Comparison of ENCODE assay signal across 8 cellular contexts in the genomic region with DNA sequence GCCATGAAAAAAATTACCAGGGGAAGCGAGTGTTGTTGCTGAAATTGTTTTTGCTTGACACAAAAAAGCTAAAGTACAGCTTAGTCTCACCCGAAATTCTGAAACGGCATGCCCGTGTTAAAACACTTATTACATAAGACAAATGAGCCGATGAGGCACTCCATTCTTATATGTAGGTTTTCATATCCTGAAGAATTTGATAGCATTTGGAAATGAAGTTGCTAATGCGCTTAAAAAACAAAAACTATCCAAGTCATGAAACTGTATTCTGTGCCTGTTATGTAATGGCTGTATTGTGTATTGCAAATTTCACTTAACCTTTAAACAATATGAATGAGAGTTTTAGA. TPM values are rescaled to one million over a fixed set of nuclear protein-coding genes. Genes with fewer than 3 reads are reported as not detected.
DNase-seq lines count a peak whose midpoint lies in the region; ATAC-seq and TF ChIP-seq lines count a peak whose summit lies in the region.

No MANE protein-coding gene starts in this region.

- no peak overlapping the region for H3K14ac ChIP-seq in mesenchymal stem cell (ENCODE audit: low read length in 2 of 2)

- no peaks in the 10 kb centered on the region for H3K27me3 ChIP-seq in heart right ventricle
- no peaks in the 10 kb centered on the region for H3K27me3 ChIP-seq in mesenchymal stem cell (ENCODE audit: control insufficient read depth in 1 of 2, insufficient read depth in 1 of 2, low read length in 2 of 2)
- no peaks in the 10 kb centered on the region for H3K27me3 ChIP-seq in vagina

- H2BK5ac ChIP-seq in mesenchymal stem cell (ENCODE audit: low read depth, low read length, poor library complexity, severe bottlenecking) = no peak overlapping the region

- no peak overlapping the region for H2AK5ac ChIP-seq in mesenchymal stem cell (ENCODE audit: low read length, severe bottlenecking)

- H3K9me3 ChIP-seq in heart right ventricle = no peaks in the 10 kb centered on the region
- H3K9me3 ChIP-seq in mesenchymal stem cell (ENCODE audit: control insufficient read depth, low read length) = no peaks in the 10 kb centered on the region
- no peaks in the 10 kb centered on the region for H3K9me3 ChIP-seq in vagina

- no peak for DNase-seq in heart right ventricle
- no peak for DNase-seq in left cardiac atrium
- DNase-seq in mesenchymal stem cell = no peak
- DNase-seq in vagina (ENCODE audit: extremely low spot score in 2 of 2) = no peak
- DNase-seq in NCI-H1417 treated with DMSO at 0.1 percent for 48 hours (lab: John Stamatoyannopoulos, UW) = no peak

- H3K4ac ChIP-seq in mesenchymal stem cell (ENCODE audit: low read depth in 1 of 2, low read length in 2 of 2) = no peak overlapping the region

- intact Hi-C loops in heart right ventricle (cut with DNase I) (loop anchor here in 7 of 10 donors (5.0 to 10.0 kb wide), 7 partner anchors 159 to 681 kb away; a partner anchor contains a TSS), left cardiac atrium (cut with DNase I) (loop anchor here in 1 of 2 donors (5.0 kb wide), 2 partner anchors 56 to 204 kb away; no protein-coding TSS in a partner anchor), vagina (cut with DNase I) (loop anchor here (10.0 kb wide), 1 partner anchor 191 kb away; no protein-coding TSS in a partner anchor)

- H3K36me3 Mint-ChIP-seq in brain = no peaks in the 10 kb centered on the region

- no peaks in the 10 kb centered on the region for H3K36me3 ChIP-seq in heart right ventricle
- H3K36me3 ChIP-seq in mesenchymal stem cell (ENCODE audit: control insufficient read depth in 1 of 2, insufficient read depth in 2 of 2, low read depth in 1 of 2, low read length in 2 of 2) = no peaks in the 10 kb centered on the region
- no peaks in the 10 kb centered on the region for H3K36me3 ChIP-seq in vagina

- 2 to 6% methylated on average over 6 of the region's 6 CpGs for WGBS in heart right ventricle, 2 donors
- WGBS in mesenchymal stem cell = 50% methylated on average over 2 of the region's 6 CpGs

- peak overlapping the region; percentile 91 for H3K9ac ChIP-seq in mesenchymal stem cell (ENCODE audit: low read length)

- H4K8ac ChIP-seq in mesenchymal stem cell (ENCODE audit: low read length) = no peak overlapping the region

- peaks cover 36% of the 10 kb centered on the region for H3K4me1 Mint-ChIP-seq in brain

- H2BK120ac ChIP-seq in mesenchymal stem cell (ENCODE audit: low read depth, low read length) = no peak overlapping the region

- ATAC-seq in heart right ventricle (no peak), left cardiac atrium (no peak), GM18861 (IDR thresholded peaks at IDR 0.05; ENCODE audit: unreplicated experiment) (no peak), GM18870 (IDR thresholded peaks at IDR 0.05; ENCODE audit: unreplicated experiment) (no peak)

- H3K79me1 ChIP-seq in mesenchymal stem cell (replicated peaks; ENCODE audit: low read length, poor library complexity, severe bottlenecking) = no peaks in the 10 kb centered on the region

- H4K91ac ChIP-seq in mesenchymal stem cell (ENCODE audit: low read length) = no peak overlapping the region

- H3K27ac ChIP-seq in heart right ventricle = peak overlapping the region; percentile 89 to 99 (median 97)
- H3K27ac ChIP-seq in mesenchymal stem cell (ENCODE audit: low read length, poor library complexity, severe bottlenecking) = peak overlapping the region; percentile 59
- H3K27ac ChIP-seq in vagina = peak overlapping the region; percentile 97

- peaks cover 18% of the 10 kb centered on the region for H3K27me3 Mint-ChIP-seq in brain

- H2BK12ac ChIP-seq in mesenchymal stem cell (ENCODE audit: low read length in 2 of 2) = no peak overlapping the region

- TF ChIP-seq POLR2A in vagina (IDR thresholded peaks at IDR 0.05) = no peak

- no peak overlapping the region for H3K18ac ChIP-seq in mesenchymal stem cell (ENCODE audit: low read depth in 1 of 2, low read length in 2 of 2)

- H3K9me3 Mint-ChIP-seq in brain = no peaks in the 10 kb centered on the region

- no peak for TF ChIP-seq CTCF in heart right ventricle (IDR thresholded peaks at IDR 0.05)
- no peak for TF ChIP-seq CTCF in brain (conservative IDR thresholded peaks at IDR 0.05)
- no peak for TF ChIP-seq CTCF in vagina (IDR thresholded peaks at IDR 0.05)

- peak overlapping the region; percentile 95 to 99 (median 98) for H3K4me3 Mint-ChIP-seq in brain

- H3K27ac Mint-ChIP-seq in brain = peak overlapping the region; percentile 99 to 100 (median 99)

- no peak overlapping the region for H2BK15ac ChIP-seq in mesenchymal stem cell (ENCODE audit: low read depth, poor library complexity, severe bottlenecking)

- peak overlapping the region; percentile 67 for H3K4me2 ChIP-seq in mesenchymal stem cell (ENCODE audit: low read length, poor library complexity, severe bottlenecking)

- no peak overlapping the region for H2AFZ ChIP-seq in mesenchymal stem cell (ENCODE audit: low read depth, low read length)

- H3K4me3 ChIP-seq in heart right ventricle = peak overlapping the region; percentile 83 to 96 (median 90)
- peak overlapping the region in 1 of 2 experiments; percentile 78 for H3K4me3 ChIP-seq in mesenchymal stem cell (ENCODE audit: insufficient read depth in 1 of 2, low read depth in 1 of 2, low read length in 2 of 2)
- peak overlapping the region; percentile 90 to 98 for H3K4me3 ChIP-seq in vagina

- H3K4me1 ChIP-seq in heart right ventricle (peaks cover 0 to 33% (median 24%) of the 10 kb centered on the region in 9 donors), mesenchymal stem cell (ENCODE audit: control insufficient read depth, insufficient read depth, low read depth, low read length) (no peaks in the 10 kb centered on the region), vagina (peaks cover 10% of the 10 kb centered on the region)

- H3K23ac ChIP-seq in mesenchymal stem cell (ENCODE audit: low read length in 2 of 2) = no peak overlapping the region

RNA-seq across cellular contexts. Expression of a gene that starts 1.4 kb away (rescaled TPM):
- total RNA-seq in heart right ventricle (10 to 100 TPM; 13.6 to 40.3 (median 17.9) TPM), left cardiac atrium (10 to 100 TPM; 30.1 to 36.4 TPM), vagina (30.9 TPM)
- polyA plus RNA-seq in heart right ventricle (1 to 10 TPM; 3.2 to 4.5 TPM), brain (ENCODE audit: insufficient read depth, low read depth, low replicate concordance) (1.2 TPM)
- polyA plus RNA-seq in mesenchymal stem cell (2013, experiment 1 of 2) = 8.1 TPM
- polyA plus RNA-seq in mesenchymal stem cell (2013, experiment 2 of 2) = 8.1 TPM
